ENCODE assay signal across 1 cellular context in the genomic region with DNA sequence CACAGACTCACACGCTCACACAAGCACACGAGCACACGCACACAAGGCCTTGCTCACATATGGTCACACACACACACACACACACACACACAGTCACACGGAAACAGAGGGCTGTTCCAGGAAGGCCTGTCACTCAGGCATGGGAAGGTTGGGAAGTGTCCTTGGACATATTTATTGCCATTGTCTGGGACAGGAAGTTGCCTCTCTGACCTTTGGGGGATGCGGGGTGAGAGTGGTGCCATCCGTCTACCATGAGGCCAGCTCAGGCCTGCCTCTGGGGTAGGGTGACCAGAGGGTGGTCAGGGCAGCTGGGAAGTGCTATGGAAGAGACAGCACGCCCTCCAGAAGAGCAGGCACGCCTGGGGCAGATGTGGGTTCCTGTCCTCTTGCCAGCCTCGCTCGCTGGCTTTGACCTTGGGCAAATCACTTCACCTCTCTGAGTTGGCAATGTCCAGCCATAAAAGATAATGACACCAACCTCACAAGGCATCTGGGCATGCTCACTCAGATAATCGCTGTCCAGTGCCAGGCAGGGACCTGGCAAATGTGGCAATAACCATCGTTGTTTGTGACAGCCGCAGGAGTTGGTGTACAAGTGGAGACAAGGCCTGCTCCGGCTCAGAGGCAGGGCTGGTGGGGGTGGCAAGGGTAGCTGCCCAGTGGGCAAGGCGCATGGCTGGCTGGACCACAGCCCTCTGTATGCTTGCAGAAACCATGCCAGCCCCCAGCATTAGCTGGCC.
TF ChIP-seq lines count a peak whose summit lies in the region.

No MANE protein-coding gene starts in this region.

TF ChIP-seq in K562, 482 proteins besides CTCF, POLR2A, EP300 and RAD21:
- TF ChIP-seq, protein P1, sequence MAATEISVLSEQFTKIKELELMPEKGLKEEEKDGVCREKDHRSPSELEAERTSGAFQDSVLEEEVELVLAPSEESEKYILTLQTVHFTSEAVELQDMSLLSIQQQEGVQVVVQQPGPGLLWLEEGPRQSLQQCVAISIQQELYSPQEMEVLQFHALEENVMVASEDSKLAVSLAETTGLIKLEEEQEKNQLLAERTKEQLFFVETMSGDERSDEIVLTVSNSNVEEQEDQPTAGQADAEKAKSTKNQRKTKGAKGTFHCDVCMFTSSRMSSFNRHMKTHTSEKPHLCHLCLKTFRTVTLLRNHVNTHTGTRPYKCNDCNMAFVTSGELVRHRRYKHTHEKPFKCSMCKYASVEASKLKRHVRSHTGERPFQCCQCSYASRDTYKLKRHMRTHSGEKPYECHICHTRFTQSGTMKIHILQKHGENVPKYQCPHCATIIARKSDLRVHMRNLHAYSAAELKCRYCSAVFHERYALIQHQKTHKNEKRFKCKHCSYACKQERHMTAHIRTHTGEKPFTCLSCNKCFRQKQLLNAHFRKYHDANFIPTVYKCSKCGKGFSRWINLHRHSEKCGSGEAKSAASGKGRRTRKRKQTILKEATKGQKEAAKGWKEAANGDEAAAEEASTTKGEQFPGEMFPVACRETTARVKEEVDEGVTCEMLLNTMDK (IDR thresholded peaks at IDR 0.05; ENCODE audit: borderline replicate concordance, insufficient read depth, low read depth, low read length, poor library complexity, severe bottlenecking): no peak
- TF ChIP-seq, protein P2, sequence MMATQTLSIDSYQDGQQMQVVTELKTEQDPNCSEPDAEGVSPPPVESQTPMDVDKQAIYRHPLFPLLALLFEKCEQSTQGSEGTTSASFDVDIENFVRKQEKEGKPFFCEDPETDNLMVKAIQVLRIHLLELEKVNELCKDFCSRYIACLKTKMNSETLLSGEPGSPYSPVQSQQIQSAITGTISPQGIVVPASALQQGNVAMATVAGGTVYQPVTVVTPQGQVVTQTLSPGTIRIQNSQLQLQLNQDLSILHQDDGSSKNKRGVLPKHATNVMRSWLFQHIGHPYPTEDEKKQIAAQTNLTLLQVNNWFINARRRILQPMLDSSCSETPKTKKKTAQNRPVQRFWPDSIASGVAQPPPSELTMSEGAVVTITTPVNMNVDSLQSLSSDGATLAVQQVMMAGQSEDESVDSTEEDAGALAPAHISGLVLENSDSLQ (IDR thresholded peaks at IDR 0.05): peak; percentile 80
- TF ChIP-seq, protein P3, sequence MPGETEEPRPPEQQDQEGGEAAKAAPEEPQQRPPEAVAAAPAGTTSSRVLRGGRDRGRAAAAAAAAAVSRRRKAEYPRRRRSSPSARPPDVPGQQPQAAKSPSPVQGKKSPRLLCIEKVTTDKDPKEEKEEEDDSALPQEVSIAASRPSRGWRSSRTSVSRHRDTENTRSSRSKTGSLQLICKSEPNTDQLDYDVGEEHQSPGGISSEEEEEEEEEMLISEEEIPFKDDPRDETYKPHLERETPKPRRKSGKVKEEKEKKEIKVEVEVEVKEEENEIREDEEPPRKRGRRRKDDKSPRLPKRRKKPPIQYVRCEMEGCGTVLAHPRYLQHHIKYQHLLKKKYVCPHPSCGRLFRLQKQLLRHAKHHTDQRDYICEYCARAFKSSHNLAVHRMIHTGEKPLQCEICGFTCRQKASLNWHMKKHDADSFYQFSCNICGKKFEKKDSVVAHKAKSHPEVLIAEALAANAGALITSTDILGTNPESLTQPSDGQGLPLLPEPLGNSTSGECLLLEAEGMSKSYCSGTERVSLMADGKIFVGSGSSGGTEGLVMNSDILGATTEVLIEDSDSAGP (CRISPR knock-in tag; IDR thresholded peaks at IDR 0.05): no peak
- no peak for TF ChIP-seq DDX20 (tag; IDR thresholded peaks at IDR 0.05; ENCODE audit: low read depth)
- no peak for TF ChIP-seq MEF2A (IDR thresholded peaks at IDR 0.05; ENCODE audit: control insufficient read depth, low read depth, low read length)
- TF ChIP-seq, protein P4, sequence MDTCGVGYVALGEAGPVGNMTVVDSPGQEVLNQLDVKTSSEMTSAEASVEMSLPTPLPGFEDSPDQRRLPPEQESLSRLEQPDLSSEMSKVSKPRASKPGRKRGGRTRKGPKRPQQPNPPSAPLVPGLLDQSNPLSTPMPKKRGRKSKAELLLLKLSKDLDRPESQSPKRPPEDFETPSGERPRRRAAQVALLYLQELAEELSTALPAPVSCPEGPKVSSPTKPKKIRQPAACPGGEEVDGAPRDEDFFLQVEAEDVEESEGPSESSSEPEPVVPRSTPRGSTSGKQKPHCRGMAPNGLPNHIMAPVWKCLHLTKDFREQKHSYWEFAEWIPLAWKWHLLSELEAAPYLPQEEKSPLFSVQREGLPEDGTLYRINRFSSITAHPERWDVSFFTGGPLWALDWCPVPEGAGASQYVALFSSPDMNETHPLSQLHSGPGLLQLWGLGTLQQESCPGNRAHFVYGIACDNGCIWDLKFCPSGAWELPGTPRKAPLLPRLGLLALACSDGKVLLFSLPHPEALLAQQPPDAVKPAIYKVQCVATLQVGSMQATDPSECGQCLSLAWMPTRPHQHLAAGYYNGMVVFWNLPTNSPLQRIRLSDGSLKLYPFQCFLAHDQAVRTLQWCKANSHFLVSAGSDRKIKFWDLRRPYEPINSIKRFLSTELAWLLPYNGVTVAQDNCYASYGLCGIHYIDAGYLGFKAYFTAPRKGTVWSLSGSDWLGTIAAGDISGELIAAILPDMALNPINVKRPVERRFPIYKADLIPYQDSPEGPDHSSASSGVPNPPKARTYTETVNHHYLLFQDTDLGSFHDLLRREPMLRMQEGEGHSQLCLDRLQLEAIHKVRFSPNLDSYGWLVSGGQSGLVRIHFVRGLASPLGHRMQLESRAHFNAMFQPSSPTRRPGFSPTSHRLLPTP (IDR thresholded peaks at IDR 0.05; ENCODE audit: borderline replicate concordance, extremely low read depth, insufficient read length): no peak
- TF ChIP-seq PYGO2 (tag; IDR thresholded peaks at IDR 0.05): no peak
- peak; percentile 50 for TF ChIP-seq POLR2G (IDR thresholded peaks at IDR 0.05; ENCODE audit: low read depth, low read length)
- no peak for TF ChIP-seq ADNP (tag; IDR thresholded peaks at IDR 0.05)
- TF ChIP-seq ZNF263 (CRISPR knock-in tag; IDR thresholded peaks at IDR 0.05; ENCODE audit: borderline replicate concordance): no peak
